ENCODE assay signal across 2 cellular contexts in the genomic region with DNA sequence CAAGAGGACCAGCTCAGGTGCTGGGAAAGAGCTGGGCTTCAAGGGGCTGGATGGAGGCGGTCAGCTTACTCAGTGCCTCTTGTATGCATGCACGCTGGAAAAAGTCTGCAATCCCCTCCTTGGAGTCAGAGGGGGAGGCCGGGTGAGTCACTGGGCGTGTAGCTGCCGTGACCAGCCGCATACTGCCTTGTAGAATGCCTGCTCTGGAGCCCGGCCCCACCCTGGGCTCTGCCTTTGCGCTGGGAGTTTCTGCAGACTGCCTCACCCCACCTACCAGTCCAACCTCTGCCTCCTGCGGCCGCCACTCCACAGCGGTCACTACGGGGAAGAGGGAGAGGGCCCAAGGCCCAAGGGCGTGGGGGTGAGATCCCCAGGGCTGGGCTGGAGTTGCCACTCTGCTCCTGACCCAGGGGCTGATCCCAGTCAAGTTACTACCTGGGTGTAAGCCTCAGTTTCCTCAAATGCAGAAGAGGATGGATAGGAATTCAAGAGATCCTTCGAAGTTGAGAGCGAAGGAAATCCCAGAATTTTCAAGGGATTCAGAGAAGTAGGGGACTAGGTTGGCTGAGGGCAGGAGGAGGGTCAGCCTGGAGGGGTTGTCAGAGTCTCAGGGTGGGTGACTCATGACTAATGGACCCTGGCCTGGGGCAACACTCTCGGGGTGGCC.
TF ChIP-seq lines count a peak whose summit lies in the region.

No MANE protein-coding gene starts in this region.

TF ChIP-seq in A549, 52 proteins besides CTCF, POLR2A, EP300 and RAD21:
- TF ChIP-seq, protein P1, sequence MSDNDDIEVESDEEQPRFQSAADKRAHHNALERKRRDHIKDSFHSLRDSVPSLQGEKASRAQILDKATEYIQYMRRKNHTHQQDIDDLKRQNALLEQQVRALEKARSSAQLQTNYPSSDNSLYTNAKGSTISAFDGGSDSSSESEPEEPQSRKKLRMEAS (IDR thresholded peaks at IDR 0.05), result peak; percentile 79; the same call in 1 of the 2 replicates
- TF ChIP-seq, protein P2, sequence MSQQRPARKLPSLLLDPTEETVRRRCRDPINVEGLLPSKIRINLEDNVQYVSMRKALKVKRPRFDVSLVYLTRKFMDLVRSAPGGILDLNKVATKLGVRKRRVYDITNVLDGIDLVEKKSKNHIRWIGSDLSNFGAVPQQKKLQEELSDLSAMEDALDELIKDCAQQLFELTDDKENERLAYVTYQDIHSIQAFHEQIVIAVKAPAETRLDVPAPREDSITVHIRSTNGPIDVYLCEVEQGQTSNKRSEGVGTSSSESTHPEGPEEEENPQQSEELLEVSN (IDR thresholded peaks at IDR 0.05; ENCODE audit: borderline replicate concordance, low read depth), result peak; percentile 66; the same call in 1 of the 2 replicates
- TF ChIP-seq JUN (IDR thresholded peaks at IDR 0.05) (peak in 1 of 2 experiments; percentile 30; a peak in 1 of 5 replicates), HOXB5 (CRISPR knock-in tag; IDR thresholded peaks at IDR 0.05) (0 out of 2 replicates have a peak, but pooled peaks have one; percentile 23), BHLHE40 (IDR thresholded peaks at IDR 0.05; ENCODE audit: low read depth, low read length) (no peak), FOSL2 (IDR thresholded peaks at IDR 0.05) (0 out of 2 replicates have a peak, but pooled peaks have one; percentile 29), FOSL2 (CRISPR knock-in tag; IDR thresholded peaks at IDR 0.05) (peak; percentile 93)
- TF ChIP-seq, protein P3, sequence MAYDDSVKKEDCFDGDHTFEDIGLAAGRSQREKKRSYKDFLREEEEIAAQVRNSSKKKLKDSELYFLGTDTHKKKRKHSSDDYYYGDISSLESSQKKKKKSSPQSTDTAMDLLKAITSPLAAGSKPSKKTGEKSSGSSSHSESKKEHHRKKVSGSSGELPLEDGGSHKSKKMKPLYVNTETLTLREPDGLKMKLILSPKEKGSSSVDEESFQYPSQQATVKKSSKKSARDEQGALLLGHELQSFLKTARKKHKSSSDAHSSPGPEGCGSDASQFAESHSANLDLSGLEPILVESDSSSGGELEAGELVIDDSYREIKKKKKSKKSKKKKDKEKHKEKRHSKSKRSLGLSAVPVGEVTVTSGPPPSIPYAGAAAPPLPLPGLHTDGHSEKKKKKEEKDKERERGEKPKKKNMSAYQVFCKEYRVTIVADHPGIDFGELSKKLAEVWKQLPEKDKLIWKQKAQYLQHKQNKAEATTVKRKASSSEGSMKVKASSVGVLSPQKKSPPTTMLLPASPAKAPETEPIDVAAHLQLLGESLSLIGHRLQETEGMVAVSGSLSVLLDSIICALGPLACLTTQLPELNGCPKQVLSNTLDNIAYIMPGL (CRISPR knock-in tag; IDR thresholded peaks at IDR 0.05; ENCODE audit: borderline replicate concordance), result no peak

TF ChIP-seq in endothelial cell of umbilical vein, 7 proteins besides CTCF, POLR2A, EP300 and RAD21:
- no peak for TF ChIP-seq MYC (IDR thresholded peaks at IDR 0.05; ENCODE audit: low read depth, low read length)
- TF ChIP-seq FOS (IDR thresholded peaks at IDR 0.05; ENCODE audit: borderline replicate concordance, insufficient read depth, low read length), result no peak
- TF ChIP-seq, protein P1 (IDR thresholded peaks at IDR 0.05; ENCODE audit: insufficient read depth, insufficient read length), result no peak
- TF ChIP-seq EZH2 (IDR thresholded peaks at IDR 0.05; ENCODE audit: borderline replicate concordance, low read depth, low read length, severe bottlenecking), result no peak
- TF ChIP-seq POLR2AphosphoS5 (IDR thresholded peaks at IDR 0.05; ENCODE audit: insufficient read depth, low read depth, low read length), result no peak
- TF ChIP-seq GATA2 (IDR thresholded peaks at IDR 0.05; ENCODE audit: insufficient read depth, insufficient read length, low read depth, low read length), result no peak
- TF ChIP-seq JUN (IDR thresholded peaks at IDR 0.05; ENCODE audit: borderline replicate concordance, insufficient read depth, insufficient read length, low read depth), result no peak
